ENCODE assay signal across 11 cellular contexts in the genomic region with DNA sequence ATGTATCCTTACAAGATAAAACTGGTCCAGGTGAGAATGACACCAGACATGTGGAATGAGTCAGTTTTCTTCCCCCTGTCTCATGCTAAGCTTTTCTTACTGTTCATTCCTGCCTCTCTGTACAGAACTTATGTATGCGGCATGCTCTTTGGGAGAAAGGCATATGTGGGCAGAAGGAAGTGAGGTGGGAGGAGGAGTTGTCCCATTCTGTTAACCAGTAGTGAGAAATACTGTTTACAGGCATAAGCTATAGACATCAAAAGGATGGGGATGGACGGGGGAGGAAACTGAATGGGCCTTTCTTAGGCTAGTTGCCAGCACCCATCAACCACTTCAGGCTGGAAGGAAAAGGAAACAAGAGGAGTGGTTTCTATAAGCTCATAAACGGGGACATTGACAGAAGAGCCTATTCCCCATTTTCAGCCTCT.
DNase-seq lines count a peak whose midpoint lies in the region; ATAC-seq and TF ChIP-seq lines count a peak whose summit lies in the region.
"Had no signal": no experiment of that assay in that cellular context is flagged by ENCODE, and none has a peak within 500 bp of the region (broad histone marks: within the 10 kb centered on the region; RNA-seq: fewer than 3 reads in every experiment).

No MANE protein-coding gene starts in this region.

- POLR2A ChIA-PET in activated CD8-positive, alpha-beta T cell treated with anti-CD3 and anti-CD28 coated beads for 36 hours (lab: Charles Lee) = interaction anchor here (0.6 to 21.8 kb wide), 10 partner anchors 8 to 360 kb away, joined by 3 to 434 read pairs (median 8); a partner anchor contains a TSS

- DNase-seq in DMS79 (lab: John Stamatoyannopoulos, UW) = peak; percentile 63
- DNase-seq in activated CD8-positive, alpha-beta T cell treated with anti-CD3 and anti-CD28 coated beads for 36 hours = peak; percentile 55
- DNase-seq in naive B cell = no peak
- DNase-seq in GM03348 (ENCODE audit: low spot score) = no peak
- DNase-seq in DMS 273 (lab: John Stamatoyannopoulos, UW; ENCODE audit: unreplicated experiment) = no peak
- DNase-seq: activated CD4-positive, CD25-positive, alpha-beta regulatory T cell; left ventricle myocardium inferior; Peyer's patch had no signal

- peak; percentile 3 for ATAC-seq in activated CD8-positive, alpha-beta T cell treated with anti-CD3 and anti-CD28 coated beads for 36 hours
- ATAC-seq in naive B cell (ENCODE audit: low read depth in 2 of 2) (no peak), GM18517 (IDR thresholded peaks at IDR 0.05; ENCODE audit: unreplicated experiment) (no peak)

- no peaks in the 10 kb centered on the region for H3K9me3 ChIP-seq in KOPT-K1 (ENCODE audit: insufficient read depth, low read length, poor library complexity, severe bottlenecking)
- H3K9me3 ChIP-seq: left ventricle myocardium inferior, Peyer's patch, prostate gland had no signal

- no peaks in the 10 kb centered on the region for H3K27me3 Mint-ChIP-seq in activated CD8-positive, alpha-beta T cell treated with anti-CD3 and anti-CD28 coated beads for 36 hours
- no peaks in the 10 kb centered on the region for H3K27me3 Mint-ChIP-seq in naive B cell

- H3K36me3 Mint-ChIP-seq in activated CD8-positive, alpha-beta T cell treated with anti-CD3 and anti-CD28 coated beads for 36 hours (ENCODE audit: low read depth) = peaks cover 65% of the 10 kb centered on the region
- peaks cover 21 to 30% of the 10 kb centered on the region in 2 donors for H3K36me3 Mint-ChIP-seq in naive B cell

- peaks cover 89% of the 10 kb centered on the region for H3K4me1 Mint-ChIP-seq in activated CD8-positive, alpha-beta T cell treated with anti-CD3 and anti-CD28 coated beads for 36 hours (ENCODE audit: low read depth)
- peaks cover 21 to 39% (median 27%) of the 10 kb centered on the region in 3 donors for H3K4me1 Mint-ChIP-seq in naive B cell

- intact Hi-C loops in activated CD8-positive, alpha-beta T cell treated with anti-CD3 and anti-CD28 coated beads for 36 hours (cut with micrococcal nuclease) = loop anchor here (10.0 kb wide), 1 partner anchor 359 kb away; no protein-coding TSS in a partner anchor

- CTCF ChIA-PET in activated CD8-positive, alpha-beta T cell treated with anti-CD3 and anti-CD28 coated beads for 36 hours (lab: Charles Lee) = interaction anchor here (0.7 to 13.9 kb wide), 7 partner anchors 9 to 192 kb away, joined by 3 to 135 read pairs (median 3); a partner anchor contains a TSS

- no peaks in the 10 kb centered on the region for H3K9me3 Mint-ChIP-seq in activated CD8-positive, alpha-beta T cell treated with anti-CD3 and anti-CD28 coated beads for 36 hours
- no peaks in the 10 kb centered on the region for H3K9me3 Mint-ChIP-seq in naive B cell

- no peaks in the 10 kb centered on the region for H3K36me3 ChIP-seq in KOPT-K1 (ENCODE audit: insufficient read depth, low read length)
- H3K36me3 ChIP-seq: Peyer's patch, prostate gland had no signal

- peak overlapping the region; percentile 97 for H3K27ac Mint-ChIP-seq in activated CD8-positive, alpha-beta T cell treated with anti-CD3 and anti-CD28 coated beads for 36 hours
- peak overlapping the region in 4 of 6 donors; percentile 34 to 85 (median 74) for H3K27ac Mint-ChIP-seq in naive B cell

- peak overlapping the region; percentile 100 for H3K27ac ChIP-seq in KOPT-K1 (ENCODE audit: low read depth, low read length, poor library complexity, severe bottlenecking)
- H3K27ac ChIP-seq: left ventricle myocardium inferior, prostate gland had no signal

- no peak for TF ChIP-seq CTCF in activated CD8-positive, alpha-beta T cell treated with anti-CD3 and anti-CD28 coated beads for 36 hours (IDR thresholded peaks at IDR 0.05)

- peak overlapping the region; percentile 63 for H3K4me3 Mint-ChIP-seq in activated CD8-positive, alpha-beta T cell treated with anti-CD3 and anti-CD28 coated beads for 36 hours
- no peak overlapping the region for H3K4me3 Mint-ChIP-seq in naive B cell

Comparison
In these comparisons a context has a peak if more than half of its experiments do, and no peak if none do; other contexts are left out.
1. DNase-seq: peak in DMS79 (single experiment) and activated CD8-positive, alpha-beta T cell treated with anti-CD3 and anti-CD28 coated beads for 36 hours (single experiment); none in naive B cell (single experiment), GM03348 (single experiment) and DMS 273 (single experiment).